Comparison of ENCODE assay signal across 29 cellular contexts in genomic region chr3:69252141-69252540, GRCh38.
"Had no signal": no experiment of that assay in that cellular context is flagged by ENCODE, and none has a peak within 500 bp of the region (broad histone marks: within the 10 kb centered on the region; RNA-seq: fewer than 3 reads in every experiment).

No MANE protein-coding gene starts in this region.

- H3K9me3 ChIP-seq: gastrocnemius medialis, left ventricle myocardium inferior, ovary, prostate gland, testis, upper lobe of left lung had no signal

- H3K27me3 Mint-ChIP-seq: activated B cell treated with CpG ODN at 0.5 μM for 24 hours; activated CD4-positive, alpha-beta T cell treated with anti-CD3 and anti-CD28 coated beads for 36 hours; activated naive CD8-positive, alpha-beta T cell had no signal

- DNase-seq: activated B cell treated with CpG ODN at 0.5 μM for 24 hours; activated CD4-positive, alpha-beta T cell treated with anti-CD3 and anti-CD28 coated beads for 36 hours; activated naive CD4-positive, alpha-beta T cell treated with Interleukin-2 at 50 U/mL for 16 hours; activated T-cell treated with anti-CD3 and anti-CD28 coated beads for 4 hours; activated T-cell treated with anti-CD3 and anti-CD28 coated beads, Interleukin-2, amount 50 U/mL, for 72 hours; anterior cingulate cortex; dorsolateral prefrontal cortex; effector memory CD4-positive, alpha-beta T cell; erythroblast; gastrocnemius medialis; glutamatergic neuron; hippocampal formation; kidney; left ventricle myocardium inferior; natural killer cell; ovary; retina; stimulated activated CD4-positive, alpha-beta T cell treated with anti-CD3 and anti-CD28 coated beads, Interleukin-12 subunit alpha, Interleukin-12 subunit beta, amount 100 ng/mL, for 4 hours; stimulated activated CD4-positive, alpha-beta T cell treated with anti-CD3 and anti-CD28 coated beads, Interleukin-4, amount 100 ng/mL, for 1 hour; stimulated activated naive CD8-positive, alpha-beta T cell treated with anti-CD3 and anti-CD28 coated beads, Interleukin-15, Interleukin-2, amounts not matched to agents 100 U/mL and 50 U/mL, for 24 hours; T-helper 2 cell; testis; upper lobe of left lung had no signal

- H3K36me3 ChIP-seq: gastrocnemius medialis, left ventricle myocardium inferior, ovary, prostate gland had no signal

- H3K4me3 Mint-ChIP-seq: activated B cell treated with CpG ODN at 0.5 μM for 24 hours; activated CD4-positive, alpha-beta T cell treated with anti-CD3 and anti-CD28 coated beads for 36 hours; activated naive CD8-positive, alpha-beta T cell; activated T-cell treated with anti-CD3 and anti-CD28 coated beads, Interleukin-2, amount 50 U/mL, for 72 hours; natural killer cell had no signal

- H3K4me3 ChIP-seq: coronary artery, dorsolateral prefrontal cortex, gastrocnemius medialis, left ventricle myocardium inferior, ovary, prostate gland, skin epidermis, testis, upper lobe of left lung had no signal

- H3K27me3 ChIP-seq: dorsolateral prefrontal cortex, gastrocnemius medialis, ovary, testis, upper lobe of left lung had no signal

- H3K9me3 Mint-ChIP-seq: activated B cell treated with CpG ODN at 0.5 μM for 24 hours; activated T-cell treated with anti-CD3 and anti-CD28 coated beads, Interleukin-2, amount 50 U/mL, for 72 hours; natural killer cell had no signal

- H3K27ac Mint-ChIP-seq: activated B cell treated with CpG ODN at 0.5 μM for 24 hours; activated CD4-positive, alpha-beta T cell treated with anti-CD3 and anti-CD28 coated beads for 36 hours; activated naive CD8-positive, alpha-beta T cell; activated T-cell treated with anti-CD3 and anti-CD28 coated beads, Interleukin-2, amount 50 U/mL, for 72 hours; natural killer cell had no signal

- H3K4me1 Mint-ChIP-seq: activated B cell treated with CpG ODN at 0.5 μM for 24 hours, natural killer cell had no signal

- H3K36me3 Mint-ChIP-seq: activated naive CD8-positive, alpha-beta T cell; natural killer cell had no signal

- ATAC-seq: activated CD4-positive, alpha-beta T cell treated with anti-CD3 and anti-CD28 coated beads for 36 hours; activated T-cell treated with anti-CD3 and anti-CD28 coated beads, Interleukin-2, amount 50 U/mL, for 72 hours; natural killer cell; sciatic nerve; SK-N-SH treated with all-trans-retinoic acid at 6 μM for 48 hours; stimulated activated naive CD8-positive, alpha-beta T cell treated with anti-CD3 and anti-CD28 coated beads, Interleukin-15, Interleukin-2, amounts not matched to agents 100 U/mL and 50 U/mL, for 24 hours had no signal

- H3K4me1 ChIP-seq: gastrocnemius medialis, prostate gland, testis had no signal

- H3K27ac ChIP-seq: coronary artery, gastrocnemius medialis, left ventricle myocardium inferior, ovary, prostate gland, skin epidermis, testis, upper lobe of left lung had no signal
